Comparison of ENCODE assay signal across 1 cellular context in the genomic region with DNA sequence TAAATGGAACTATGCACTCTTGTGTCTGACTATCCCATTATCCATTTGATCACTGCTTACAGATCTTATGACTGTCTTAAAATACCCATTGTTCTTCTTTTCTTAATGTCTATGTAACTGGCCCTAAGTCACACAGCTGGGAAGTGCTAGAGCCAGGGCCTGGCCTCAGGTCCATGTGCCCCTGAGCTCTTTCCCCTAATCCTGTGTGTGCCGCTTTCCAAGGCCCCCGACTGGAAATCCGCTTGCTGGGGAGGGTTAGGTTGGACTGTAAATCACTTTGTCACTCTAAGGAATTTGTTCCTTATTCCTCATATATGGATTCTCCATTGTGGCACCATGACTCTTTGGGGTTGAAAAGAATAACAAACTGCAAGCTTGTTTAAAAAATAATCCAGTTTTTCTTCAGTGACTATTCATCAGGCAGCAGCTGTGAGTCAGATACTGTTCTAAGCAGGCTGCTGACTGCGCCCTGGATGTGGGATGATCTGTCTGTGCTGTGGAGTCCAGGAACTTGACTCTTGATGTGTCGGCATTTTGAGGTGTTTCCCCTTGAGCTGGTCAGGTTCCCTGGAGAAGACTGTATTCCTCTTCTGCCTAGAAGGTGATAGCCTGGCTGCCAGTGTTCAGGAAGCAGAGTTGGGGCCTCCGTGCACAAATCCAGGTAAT.
TF ChIP-seq lines count a peak whose summit lies in the region.

No MANE protein-coding gene starts in this region.

TF ChIP-seq in IMR-90, 13 proteins besides CTCF, POLR2A, EP300 and RAD21:
- no peak for TF ChIP-seq CHD1 (IDR thresholded peaks at IDR 0.05; ENCODE audit: low read depth, low read length)
- TF ChIP-seq MAFK (IDR thresholded peaks at IDR 0.05; ENCODE audit: low read depth, low read length) = peak; percentile 38; the same call in 1 of the 2 replicates
